Comparison of ENCODE assay signal across 1 cellular context in the genomic region with DNA sequence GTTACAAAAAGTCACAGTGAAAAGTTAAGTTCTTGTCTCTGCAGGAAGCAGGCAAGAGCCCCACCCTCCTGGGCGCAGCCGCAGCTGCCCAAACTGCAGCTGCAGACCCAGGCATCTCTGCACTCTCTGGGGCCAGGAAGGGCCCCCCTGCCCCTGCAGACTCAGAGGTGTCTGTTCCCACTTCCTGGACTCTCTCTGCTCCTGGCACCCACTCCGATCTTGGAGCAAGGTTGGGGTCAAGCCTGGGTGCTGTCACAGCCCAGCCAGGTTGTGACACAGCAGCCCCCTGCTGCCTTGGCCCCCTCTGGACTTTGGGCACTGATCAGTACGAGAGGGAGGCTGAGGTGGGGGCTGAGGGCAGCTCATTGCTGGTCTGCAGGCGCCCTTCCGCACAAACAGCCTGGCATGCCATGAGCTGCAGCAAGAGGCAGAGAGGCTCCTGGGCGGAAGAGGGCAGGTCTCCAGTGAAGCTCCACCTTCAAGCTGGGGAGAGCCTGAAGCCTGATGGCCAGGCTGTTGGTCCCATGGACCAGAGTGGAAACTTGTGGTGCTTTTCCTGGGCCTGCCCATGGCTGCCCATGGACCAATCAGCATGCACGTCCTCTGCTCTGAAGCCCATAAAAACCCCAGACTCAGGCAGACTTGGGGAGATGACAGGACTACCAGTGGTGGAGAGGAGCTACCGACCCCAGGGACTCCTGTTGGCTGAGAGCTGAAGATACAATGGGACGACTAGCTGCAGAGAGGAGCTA.
TF ChIP-seq lines count a peak whose summit lies in the region.

No MANE protein-coding gene starts in this region.

TF ChIP-seq in HepG2, 621 proteins besides CTCF, POLR2A, EP300 and RAD21 (continued from another document and continues in another):
- TF ChIP-seq, protein P1, sequence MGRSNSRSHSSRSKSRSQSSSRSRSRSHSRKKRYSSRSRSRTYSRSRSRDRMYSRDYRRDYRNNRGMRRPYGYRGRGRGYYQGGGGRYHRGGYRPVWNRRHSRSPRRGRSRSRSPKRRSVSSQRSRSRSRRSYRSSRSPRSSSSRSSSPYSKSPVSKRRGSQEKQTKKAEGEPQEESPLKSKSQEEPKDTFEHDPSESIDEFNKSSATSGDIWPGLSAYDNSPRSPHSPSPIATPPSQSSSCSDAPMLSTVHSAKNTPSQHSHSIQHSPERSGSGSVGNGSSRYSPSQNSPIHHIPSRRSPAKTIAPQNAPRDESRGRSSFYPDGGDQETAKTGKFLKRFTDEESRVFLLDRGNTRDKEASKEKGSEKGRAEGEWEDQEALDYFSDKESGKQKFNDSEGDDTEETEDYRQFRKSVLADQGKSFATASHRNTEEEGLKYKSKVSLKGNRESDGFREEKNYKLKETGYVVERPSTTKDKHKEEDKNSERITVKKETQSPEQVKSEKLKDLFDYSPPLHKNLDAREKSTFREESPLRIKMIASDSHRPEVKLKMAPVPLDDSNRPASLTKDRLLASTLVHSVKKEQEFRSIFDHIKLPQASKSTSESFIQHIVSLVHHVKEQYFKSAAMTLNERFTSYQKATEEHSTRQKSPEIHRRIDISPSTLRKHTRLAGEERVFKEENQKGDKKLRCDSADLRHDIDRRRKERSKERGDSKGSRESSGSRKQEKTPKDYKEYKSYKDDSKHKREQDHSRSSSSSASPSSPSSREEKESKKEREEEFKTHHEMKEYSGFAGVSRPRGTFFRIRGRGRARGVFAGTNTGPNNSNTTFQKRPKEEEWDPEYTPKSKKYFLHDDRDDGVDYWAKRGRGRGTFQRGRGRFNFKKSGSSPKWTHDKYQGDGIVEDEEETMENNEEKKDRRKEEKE (IDR thresholded peaks at IDR 0.05) = no peak
- TF ChIP-seq ZFP1 (CRISPR knock-in tag; IDR thresholded peaks at IDR 0.05) (no peak), NCOR1 (IDR thresholded peaks at IDR 0.05; ENCODE audit: borderline replicate concordance, low read length) (peak; percentile 56; the same call in 1 of the 2 replicates), MED13 (CRISPR knock-in tag; IDR thresholded peaks at IDR 0.05) (no peak), ZNF430 (CRISPR knock-in tag; IDR thresholded peaks at IDR 0.05) (no peak; the same call in none of the 2 replicates), RBFOX2 (IDR thresholded peaks at IDR 0.05; ENCODE audit: low read depth, low read length) (peak; percentile 44), ZSCAN25 (CRISPR knock-in tag; IDR thresholded peaks at IDR 0.05) (no peak), ETV5 (CRISPR knock-in tag; IDR thresholded peaks at IDR 0.05; ENCODE audit: borderline replicate concordance) (peak; percentile 70), RBM39 (IDR thresholded peaks at IDR 0.05; ENCODE audit: low read depth, low read length, poor library complexity, severe bottlenecking) (no peak), ZNF644 (CRISPR knock-in tag; IDR thresholded peaks at IDR 0.05; ENCODE audit: low read depth) (peak; percentile 79), REPIN1 (CRISPR knock-in tag; IDR thresholded peaks at IDR 0.05; ENCODE audit: borderline replicate concordance, low read depth) (peak; percentile 75; the same call in 1 of the 2 replicates), ZNF256 (CRISPR knock-in tag; conservative IDR thresholded peaks at IDR 0.05) (no peak), ZNF543 (CRISPR knock-in tag; IDR thresholded peaks at IDR 0.05) (peak; percentile 94), ZNF709 (CRISPR knock-in tag; IDR thresholded peaks at IDR 0.05) (peak; percentile 78; the same call in 1 of the 2 replicates), CEBPG (CRISPR knock-in tag; IDR thresholded peaks at IDR 0.05) (peak; percentile 74), PHF8 (CRISPR knock-in tag; IDR thresholded peaks at IDR 0.05) (peak; percentile 57), ONECUT2 (CRISPR knock-in tag; IDR thresholded peaks at IDR 0.05) (no peak), ZFP82 (CRISPR knock-in tag; IDR thresholded peaks at IDR 0.05; ENCODE audit: borderline replicate concordance) (no peak), RELA (CRISPR knock-in tag; IDR thresholded peaks at IDR 0.05) (0 out of 2 replicates have a peak, but pooled peaks have one; percentile 48), ZNF879 (CRISPR knock-in tag; IDR thresholded peaks at IDR 0.05) (0 out of 2 replicates have a peak, but pooled peaks have one; percentile 23), PTBP1 (IDR thresholded peaks at IDR 0.05; ENCODE audit: low read depth, low read length, poor library complexity, severe bottlenecking) (no peak), HOXA5 (CRISPR knock-in tag; IDR thresholded peaks at IDR 0.05) (no peak), ZFY (CRISPR knock-in tag; IDR thresholded peaks at IDR 0.05) (peak; percentile 19; the same call in 1 of the 2 replicates), ZNF460 (CRISPR knock-in tag; IDR thresholded peaks at IDR 0.05; ENCODE audit: borderline replicate concordance) (peak; percentile 67; the same call in 1 of the 2 replicates), POGZ (CRISPR knock-in tag; IDR thresholded peaks at IDR 0.05) (peak; percentile 93), RBAK (CRISPR knock-in tag; IDR thresholded peaks at IDR 0.05) (no peak), ZNF703 (CRISPR knock-in tag; IDR thresholded peaks at IDR 0.05; ENCODE audit: borderline replicate concordance) (no peak), MIXL1 (CRISPR knock-in tag; IDR thresholded peaks at IDR 0.05) (peak; percentile 60; the same call in 1 of the 2 replicates), HNF4A (CRISPR knock-in tag; IDR thresholded peaks at IDR 0.05) (peak; percentile 98), FOXP1 (IDR thresholded peaks at IDR 0.05) (no peak), FOXP1 (CRISPR knock-in tag; IDR thresholded peaks at IDR 0.05) (no peak), PRPF4 (IDR thresholded peaks at IDR 0.05; ENCODE audit: low read depth, low read length, poor library complexity, severe bottlenecking) (no peak), NR2F2 (IDR thresholded peaks at IDR 0.05; ENCODE audit: borderline replicate concordance, low read depth) (no peak), TAF15 (IDR thresholded peaks at IDR 0.05; ENCODE audit: low read depth, low read length, poor library complexity, severe bottlenecking) (no peak), ZNF766 (CRISPR knock-in tag; IDR thresholded peaks at IDR 0.05; ENCODE audit: borderline replicate concordance) (no peak; the same call in 1 of the 2 replicates), ZNF138 (CRISPR knock-in tag; IDR thresholded peaks at IDR 0.05; ENCODE audit: low read depth) (no peak), POLR2AphosphoS2 (IDR thresholded peaks at IDR 0.05; ENCODE audit: low read depth, low read length) (no peak), CBX1 (IDR thresholded peaks at IDR 0.05; ENCODE audit: low read depth) (no peak), ISL2 (CRISPR knock-in tag; IDR thresholded peaks at IDR 0.05) (peak; percentile 35; the same call in 1 of the 2 replicates)
- TF ChIP-seq, protein P2, sequence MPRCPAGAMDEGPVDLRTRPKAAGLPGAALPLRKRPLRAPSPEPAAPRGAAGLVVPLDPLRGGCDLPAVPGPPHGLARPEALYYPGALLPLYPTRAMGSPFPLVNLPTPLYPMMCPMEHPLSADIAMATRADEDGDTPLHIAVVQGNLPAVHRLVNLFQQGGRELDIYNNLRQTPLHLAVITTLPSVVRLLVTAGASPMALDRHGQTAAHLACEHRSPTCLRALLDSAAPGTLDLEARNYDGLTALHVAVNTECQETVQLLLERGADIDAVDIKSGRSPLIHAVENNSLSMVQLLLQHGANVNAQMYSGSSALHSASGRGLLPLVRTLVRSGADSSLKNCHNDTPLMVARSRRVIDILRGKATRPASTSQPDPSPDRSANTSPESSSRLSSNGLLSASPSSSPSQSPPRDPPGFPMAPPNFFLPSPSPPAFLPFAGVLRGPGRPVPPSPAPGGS (CRISPR knock-in tag; IDR thresholded peaks at IDR 0.05) = peak; percentile 44; the same call in 1 of the 2 replicates
- TF ChIP-seq, protein P3, sequence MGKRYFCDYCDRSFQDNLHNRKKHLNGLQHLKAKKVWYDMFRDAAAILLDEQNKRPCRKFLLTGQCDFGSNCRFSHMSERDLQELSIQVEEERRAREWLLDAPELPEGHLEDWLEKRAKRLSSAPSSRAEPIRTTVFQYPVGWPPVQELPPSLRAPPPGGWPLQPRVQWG (CRISPR knock-in tag; IDR thresholded peaks at IDR 0.05; ENCODE audit: borderline replicate concordance, low read depth) = no peak
- TF ChIP-seq, protein P4, sequence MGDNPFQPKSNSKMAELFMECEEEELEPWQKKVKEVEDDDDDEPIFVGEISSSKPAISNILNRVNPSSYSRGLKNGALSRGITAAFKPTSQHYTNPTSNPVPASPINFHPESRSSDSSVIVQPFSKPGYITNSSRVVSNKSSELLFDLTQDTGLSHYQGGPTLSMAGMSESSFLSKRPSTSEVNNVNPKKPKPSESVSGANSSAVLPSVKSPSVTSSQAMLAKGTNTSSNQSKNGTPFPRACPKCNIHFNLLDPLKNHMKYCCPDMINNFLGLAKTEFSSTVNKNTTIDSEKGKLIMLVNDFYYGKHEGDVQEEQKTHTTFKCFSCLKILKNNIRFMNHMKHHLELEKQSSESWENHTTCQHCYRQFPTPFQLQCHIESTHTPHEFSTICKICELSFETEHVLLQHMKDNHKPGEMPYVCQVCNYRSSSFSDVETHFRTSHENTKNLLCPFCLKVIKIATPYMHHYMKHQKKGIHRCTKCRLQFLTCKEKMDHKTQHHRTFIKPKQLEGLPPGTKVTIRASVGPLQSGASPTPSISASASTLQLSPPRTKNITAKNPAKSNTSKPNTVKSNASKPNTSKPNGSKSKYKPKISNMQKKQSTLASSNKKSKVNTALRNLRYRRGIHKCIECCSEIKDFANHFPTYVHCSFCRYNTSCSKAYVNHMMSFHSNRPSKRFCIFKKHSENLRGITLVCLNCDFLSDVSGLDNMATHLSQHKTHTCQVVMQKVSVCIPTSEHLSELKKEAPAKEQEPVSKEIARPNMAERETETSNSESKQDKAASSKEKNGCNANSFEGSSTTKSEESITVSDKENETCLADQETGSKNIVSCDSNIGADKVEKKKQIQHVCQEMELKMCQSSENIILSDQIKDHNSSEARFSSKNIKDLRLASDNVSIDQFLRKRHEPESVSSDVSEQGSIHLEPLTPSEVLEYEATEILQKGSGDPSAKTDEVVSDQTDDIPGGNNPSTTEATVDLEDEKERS (CRISPR knock-in tag; IDR thresholded peaks at IDR 0.05) = no peak
- TF ChIP-seq, protein P5, sequence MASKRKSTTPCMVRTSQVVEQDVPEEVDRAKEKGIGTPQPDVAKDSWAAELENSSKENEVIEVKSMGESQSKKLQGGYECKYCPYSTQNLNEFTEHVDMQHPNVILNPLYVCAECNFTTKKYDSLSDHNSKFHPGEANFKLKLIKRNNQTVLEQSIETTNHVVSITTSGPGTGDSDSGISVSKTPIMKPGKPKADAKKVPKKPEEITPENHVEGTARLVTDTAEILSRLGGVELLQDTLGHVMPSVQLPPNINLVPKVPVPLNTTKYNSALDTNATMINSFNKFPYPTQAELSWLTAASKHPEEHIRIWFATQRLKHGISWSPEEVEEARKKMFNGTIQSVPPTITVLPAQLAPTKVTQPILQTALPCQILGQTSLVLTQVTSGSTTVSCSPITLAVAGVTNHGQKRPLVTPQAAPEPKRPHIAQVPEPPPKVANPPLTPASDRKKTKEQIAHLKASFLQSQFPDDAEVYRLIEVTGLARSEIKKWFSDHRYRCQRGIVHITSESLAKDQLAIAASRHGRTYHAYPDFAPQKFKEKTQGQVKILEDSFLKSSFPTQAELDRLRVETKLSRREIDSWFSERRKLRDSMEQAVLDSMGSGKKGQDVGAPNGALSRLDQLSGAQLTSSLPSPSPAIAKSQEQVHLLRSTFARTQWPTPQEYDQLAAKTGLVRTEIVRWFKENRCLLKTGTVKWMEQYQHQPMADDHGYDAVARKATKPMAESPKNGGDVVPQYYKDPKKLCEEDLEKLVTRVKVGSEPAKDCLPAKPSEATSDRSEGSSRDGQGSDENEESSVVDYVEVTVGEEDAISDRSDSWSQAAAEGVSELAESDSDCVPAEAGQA (IDR thresholded peaks at IDR 0.05; ENCODE audit: low read depth) = no peak
- TF ChIP-seq, protein P5 (CRISPR knock-in tag; IDR thresholded peaks at IDR 0.05; ENCODE audit: borderline replicate concordance) = no peak
- TF ChIP-seq, protein P6, sequence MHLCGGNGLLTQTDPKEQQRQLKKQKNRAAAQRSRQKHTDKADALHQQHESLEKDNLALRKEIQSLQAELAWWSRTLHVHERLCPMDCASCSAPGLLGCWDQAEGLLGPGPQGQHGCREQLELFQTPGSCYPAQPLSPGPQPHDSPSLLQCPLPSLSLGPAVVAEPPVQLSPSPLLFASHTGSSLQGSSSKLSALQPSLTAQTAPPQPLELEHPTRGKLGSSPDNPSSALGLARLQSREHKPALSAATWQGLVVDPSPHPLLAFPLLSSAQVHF (CRISPR knock-in tag; IDR thresholded peaks at IDR 0.05) = no peak
- TF ChIP-seq, protein P7, sequence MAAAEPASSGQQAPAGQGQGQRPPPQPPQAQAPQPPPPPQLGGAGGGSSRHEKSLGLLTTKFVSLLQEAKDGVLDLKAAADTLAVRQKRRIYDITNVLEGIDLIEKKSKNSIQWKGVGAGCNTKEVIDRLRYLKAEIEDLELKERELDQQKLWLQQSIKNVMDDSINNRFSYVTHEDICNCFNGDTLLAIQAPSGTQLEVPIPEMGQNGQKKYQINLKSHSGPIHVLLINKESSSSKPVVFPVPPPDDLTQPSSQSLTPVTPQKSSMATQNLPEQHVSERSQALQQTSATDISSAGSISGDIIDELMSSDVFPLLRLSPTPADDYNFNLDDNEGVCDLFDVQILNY (CRISPR knock-in tag; conservative IDR thresholded peaks at IDR 0.05) = no peak
- TF ChIP-seq, protein P8, sequence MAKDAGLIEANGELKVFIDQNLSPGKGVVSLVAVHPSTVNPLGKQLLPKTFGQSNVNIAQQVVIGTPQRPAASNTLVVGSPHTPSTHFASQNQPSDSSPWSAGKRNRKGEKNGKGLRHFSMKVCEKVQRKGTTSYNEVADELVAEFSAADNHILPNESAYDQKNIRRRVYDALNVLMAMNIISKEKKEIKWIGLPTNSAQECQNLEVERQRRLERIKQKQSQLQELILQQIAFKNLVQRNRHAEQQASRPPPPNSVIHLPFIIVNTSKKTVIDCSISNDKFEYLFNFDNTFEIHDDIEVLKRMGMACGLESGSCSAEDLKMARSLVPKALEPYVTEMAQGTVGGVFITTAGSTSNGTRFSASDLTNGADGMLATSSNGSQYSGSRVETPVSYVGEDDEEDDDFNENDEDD (CRISPR knock-in tag; IDR thresholded peaks at IDR 0.05; ENCODE audit: borderline replicate concordance) = peak; percentile 32; the same call in 1 of the 2 replicates
